In genomic region chr13:110187501-110188161, GRCh38 we compare ENCODE assay signal across 13 cellular contexts.
DNase-seq lines count a peak whose midpoint lies in the region; ATAC-seq, FAIRE-seq and TF ChIP-seq lines count a peak whose summit lies in the region.
"Had no signal": no experiment of that assay in that cellular context is flagged by ENCODE, and none has a peak within 500 bp of the region (broad histone marks: within the 10 kb centered on the region; RNA-seq: fewer than 3 reads in every experiment).

No MANE protein-coding gene starts in this region.

- H3K36me3 ChIP-seq in RWPE2 (ENCODE audit: low read depth) (peaks cover 68% of the 10 kb centered on the region), small intestine (ENCODE audit: control insufficient read depth in 2 of 2, insufficient read depth in 2 of 2, low read length in 2 of 2) (peaks cover 0 to 2% of the 10 kb centered on the region in 2 donors)

- ATAC-seq in RWPE2 (ENCODE audit: low read depth) = peak; percentile 50; the same call in 2 of the 3 replicates
- peak; percentile 73 for ATAC-seq in omental fat pad (ENCODE audit: low FRiP score)
- no peak for ATAC-seq in GM18909 (IDR thresholded peaks at IDR 0.05; ENCODE audit: poor library complexity, unreplicated experiment)

- TF ChIP-seq CTCF in RWPE2 (IDR thresholded peaks at IDR 0.05; ENCODE audit: poor library complexity, severe bottlenecking) = no peak
- no peak for TF ChIP-seq CTCF in omental fat pad (IDR thresholded peaks at IDR 0.05)

- DNase-seq in COLO829 (ENCODE audit: low spot score) = peak; percentile 88
- no peak for DNase-seq in RWPE2 (ENCODE audit: low spot score)
- DNase-seq in fibroblast of the conjunctiva (ENCODE audit: low read depth) = peak; percentile 5
- peak; percentile 57 for DNase-seq in omental fat pad (ENCODE audit: low spot score)
- no peak for DNase-seq in stimulated activated CD4-positive, alpha-beta T cell treated with anti-CD3 and anti-CD28 coated beads, Interleukin-12 subunit alpha, Interleukin-12 subunit beta, amount 100 ng/mL, for 4 hours
- no peak for DNase-seq in small intestine
- no peak for DNase-seq in activated T-cell treated with anti-CD3 and anti-CD28 coated beads, Interleukin-2, amount 50 U/mL, for 1 hour
- DNase-seq: activated CD4-positive, CD25-positive, alpha-beta regulatory T cell treated with anti-CD3 and anti-CD28 coated beads, Interleukin-2, amount 50 U/mL, for 72 hours; CD8-positive, alpha-beta memory T cell; NCI-H1436 treated with DMSO at 0.1 percent for 48 hours; OCI-M1 had no signal

- H3K9me3 ChIP-seq in RWPE2 (ENCODE audit: severe bottlenecking) (no peaks in the 10 kb centered on the region), small intestine (ENCODE audit: control insufficient read depth, low read depth) (no peaks in the 10 kb centered on the region)

- H3K27me3 ChIP-seq in RWPE2 (ENCODE audit: insufficient read depth, poor library complexity, severe bottlenecking) = no peaks in the 10 kb centered on the region
- no peaks in the 10 kb centered on the region for H3K27me3 ChIP-seq in small intestine (ENCODE audit: control insufficient read depth in 2 of 2, insufficient read depth in 2 of 2, low read length in 2 of 2)

- no peak overlapping the region for H3K4me3 ChIP-seq in RWPE2 (ENCODE audit: severe bottlenecking)
- H3K4me3 ChIP-seq in small intestine (ENCODE audit: low read depth in 1 of 2, low read length in 2 of 2) = no peak overlapping the region

- no peaks in the 10 kb centered on the region for H3K4me1 ChIP-seq in RWPE2 (ENCODE audit: insufficient read depth, poor library complexity, severe bottlenecking)
- no peaks in the 10 kb centered on the region for H3K4me1 ChIP-seq in small intestine (ENCODE audit: control insufficient read depth in 2 of 2, insufficient read depth in 1 of 2, low read depth in 1 of 2, low read length in 1 of 2)

- H3K27ac ChIP-seq in RWPE2 (ENCODE audit: poor library complexity, severe bottlenecking) = no peak overlapping the region
- no peak overlapping the region for H3K27ac ChIP-seq in small intestine (ENCODE audit: low read depth in 1 of 2, low read length in 1 of 2)

- WGBS in small intestine, 3 donors = 47 to 62% (median 62%) methylated on average over 5 of the region's 5 CpGs

- FAIRE-seq in small intestine (lab: Jason Lieb, UNC) = no peak
- FAIRE-seq: frontal cortex had no signal

Comparison
In these comparisons a context has a peak if more than half of its experiments do, and no peak if none do; other contexts are left out.
1. DNase-seq: peak in COLO829 (single experiment), fibroblast of the conjunctiva (single experiment) and omental fat pad (single experiment); none in RWPE2 (single experiment), stimulated activated CD4-positive, alpha-beta T cell treated with anti-CD3 and anti-CD28 coated beads, Interleukin-12 subunit alpha, Interleukin-12 subunit beta, amount 100 ng/mL, for 4 hours (single experiment), small intestine (single experiment) and activated T-cell treated with anti-CD3 and anti-CD28 coated beads, Interleukin-2, amount 50 U/mL, for 1 hour (single experiment).